Comparison of ENCODE assay signal across 8 cellular contexts in genomic region chr1:244918422-244919319, GRCh38. TPM values are rescaled to one million over a fixed set of nuclear protein-coding genes. Genes with fewer than 3 reads are reported as not detected.
DNase-seq lines count a peak whose midpoint lies in the region; ATAC-seq and TF ChIP-seq lines count a peak whose summit lies in the region.

No MANE protein-coding gene starts in this region.

- H3K4me1 Mint-ChIP-seq in osteocyte (ENCODE audit: unreplicated experiment), result peaks cover 11% of the 10 kb centered on the region

- no peak overlapping the region for H3K27ac Mint-ChIP-seq in osteocyte (ENCODE audit: unreplicated experiment)

- no peaks in the 10 kb centered on the region for H3K27me3 ChIP-seq in thymus (ENCODE audit: control insufficient read depth, insufficient read depth)

- H3K4me3 Mint-ChIP-seq in osteocyte (ENCODE audit: unreplicated experiment), result peak overlapping the region; percentile 84

- TF ChIP-seq CTCF in osteocyte (IDR thresholded peaks at IDR 0.05), result peak; percentile 8

- H3K4me3 ChIP-seq in thymus (ENCODE audit: low read length), result peak overlapping the region; percentile 51

- peak; percentile 53 for ATAC-seq in GM18907 (IDR thresholded peaks at IDR 0.05; ENCODE audit: unreplicated experiment)
- peak; percentile 61 for ATAC-seq in HG03521 (IDR thresholded peaks at IDR 0.05; ENCODE audit: unreplicated experiment)

- no peaks in the 10 kb centered on the region for H3K4me1 ChIP-seq in thymus (ENCODE audit: control insufficient read depth, insufficient read depth, low read length)

- H3K9me3 ChIP-seq in thymus (ENCODE audit: control insufficient read depth), result no peaks in the 10 kb centered on the region

- H3K9me3 Mint-ChIP-seq in osteocyte (ENCODE audit: unreplicated experiment), result no peaks in the 10 kb centered on the region

- H3K36me3 ChIP-seq in thymus (ENCODE audit: control insufficient read depth, insufficient read depth), result no peaks in the 10 kb centered on the region

- H3K36me3 Mint-ChIP-seq in osteocyte (ENCODE audit: unreplicated experiment), result no peaks in the 10 kb centered on the region

- WGBS in thymus, result 5% methylated on average over 62 of the region's 62 CpGs

- DNase-seq in AG08395 (ENCODE audit: low spot score), result peak; percentile 18
- DNase-seq in RKO (ENCODE audit: low spot score), result peak; percentile 64
- DNase-seq in activated gamma-delta T cell treated with Interleukin-2 at 50 U/mL for 16 hours, result peak; percentile 49
- peak; percentile 58 for DNase-seq in germinal center (ENCODE audit: low spot score)
- no peak for DNase-seq in osteocyte (ENCODE audit: extremely low spot score, unreplicated experiment)

- H3K27me3 Mint-ChIP-seq in osteocyte (ENCODE audit: unreplicated experiment), result no peaks in the 10 kb centered on the region

- no peak overlapping the region for H3K27ac ChIP-seq in thymus (ENCODE audit: low read depth)

RNA-seq across cellular contexts. Expression of gene HNRNPU, which starts 54.3 kb away (rescaled TPM):
- 292 and 299 TPM in 2 replicates for total RNA-seq in osteocyte
- 259 TPM for polyA plus RNA-seq in thymus
